Comparison of ENCODE assay signal across 8 cellular contexts in the genomic region with DNA sequence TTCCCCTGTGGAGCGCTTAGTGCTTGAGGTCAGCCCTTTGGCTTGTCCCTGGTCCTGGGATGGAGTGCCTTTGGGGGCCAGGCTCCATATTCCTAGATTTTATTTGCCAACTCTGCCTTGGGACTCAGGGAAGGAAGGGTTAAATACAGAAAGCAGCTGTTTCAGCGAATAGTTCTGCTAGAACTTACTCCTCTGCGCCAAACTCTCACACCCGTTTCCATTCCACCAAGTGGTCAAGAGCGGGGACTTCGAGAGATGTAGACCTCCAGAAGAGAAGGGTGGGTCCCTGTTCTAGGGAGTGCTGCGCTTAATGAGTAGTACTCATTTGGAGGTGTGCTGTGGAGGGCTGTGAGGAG. TPM values are rescaled to one million over a fixed set of nuclear protein-coding genes. Genes with fewer than 3 reads are reported as not detected.
DNase-seq lines count a peak whose midpoint lies in the region; ATAC-seq and TF ChIP-seq lines count a peak whose summit lies in the region.

No MANE protein-coding gene starts in this region.

- peaks cover 0 to 11% (median 4%) of the 10 kb centered on the region in 4 donors for H3K36me3 ChIP-seq in transverse colon

- no peaks in the 10 kb centered on the region for H3K9me3 Mint-ChIP-seq in activated naive CD4-positive, alpha-beta T cell treated with anti-CD3 and anti-CD28 coated beads, Interleukin-2, amount 10 ng/mL, durations not matched to agents 7 days and 5 days
- H3K9me3 Mint-ChIP-seq in activated naive CD8-positive, alpha-beta T cell treated with anti-CD3 and anti-CD28 coated beads for 36 hours: no peaks in the 10 kb centered on the region
- H3K9me3 Mint-ChIP-seq in mesothelial cell of epicardium: no peaks in the 10 kb centered on the region

- no peaks in the 10 kb centered on the region for H3K27me3 ChIP-seq in transverse colon

- no peak overlapping the region for H3K4me3 ChIP-seq in transverse colon
- H3K4me3 ChIP-seq in lower leg skin (ENCODE audit: low read depth, poor library complexity, severe bottlenecking): no peak overlapping the region

- CTCF ChIA-PET in activated naive CD4-positive, alpha-beta T cell treated with anti-CD3 and anti-CD28 coated beads, Interleukin-2, amount 10 ng/mL, durations not matched to agents 7 days and 5 days (lab: Charles Lee): interaction anchor here (0.6 to 9.7 kb wide), 26 partner anchors 8 to 515 kb away, joined by 3 to 157 read pairs (median 7); a partner anchor contains a TSS

- in situ Hi-C loops in transverse colon (cut with MboI; ENCODE audit: low pct_ligation_motif_present in 1 of 4, low pct_unique_long_range_greater_than_20kb in 1 of 4, low sequenced_read_pairs in 3 of 4): loop anchor here in 2 of 4 donors (10.0 kb wide), 2 partner anchors 150 to 160 kb away; no protein-coding TSS in a partner anchor

- H3K4me1 ChIP-seq in transverse colon: peaks cover 14 to 23% (median 20%) of the 10 kb centered on the region in 4 donors

- peaks cover 5% of the 10 kb centered on the region for H3K27me3 Mint-ChIP-seq in activated naive CD4-positive, alpha-beta T cell treated with anti-CD3 and anti-CD28 coated beads, Interleukin-2, amount 10 ng/mL, durations not matched to agents 7 days and 5 days
- H3K27me3 Mint-ChIP-seq in activated naive CD8-positive, alpha-beta T cell treated with anti-CD3 and anti-CD28 coated beads for 36 hours: no peaks in the 10 kb centered on the region
- H3K27me3 Mint-ChIP-seq in mesothelial cell of epicardium (ENCODE audit: low read depth): no peaks in the 10 kb centered on the region

- intact Hi-C loops in transverse colon (cut with DNase I; ENCODE audit: low total_unique reads) (no loop called here), lower leg skin (cut with DNase I; ENCODE audit: low total_unique reads) (loop anchor here (5.0 to 10.0 kb wide), 2 partner anchors 67 to 160 kb away; no protein-coding TSS in a partner anchor)

- peaks cover 45% of the 10 kb centered on the region for H3K4me1 Mint-ChIP-seq in activated naive CD4-positive, alpha-beta T cell treated with anti-CD3 and anti-CD28 coated beads, Interleukin-2, amount 10 ng/mL, durations not matched to agents 7 days and 5 days
- peaks cover 37% of the 10 kb centered on the region for H3K4me1 Mint-ChIP-seq in activated naive CD8-positive, alpha-beta T cell treated with anti-CD3 and anti-CD28 coated beads for 36 hours
- H3K4me1 Mint-ChIP-seq in mesothelial cell of epicardium: peaks cover 20% of the 10 kb centered on the region

- no peak for DNase-seq in activated naive CD4-positive, alpha-beta T cell treated with anti-CD3 and anti-CD28 coated beads, Interleukin-2, amount 10 ng/mL, durations not matched to agents 7 days and 5 days
- DNase-seq in activated naive CD4-positive, alpha-beta T cell treated with Interleukin-2 at 50 U/mL for 16 hours: no peak
- no peak for DNase-seq in activated naive CD8-positive, alpha-beta T cell treated with anti-CD3 and anti-CD28 coated beads for 36 hours
- DNase-seq in mesothelial cell of epicardium (ENCODE audit: low spot score in 2 of 2, unreplicated experiment in 2 of 2) (no peak), transverse colon (no peak), lower leg skin (ENCODE audit: low spot score in 2 of 2) (no peak), OCI-M1 (lab: John Stamatoyannopoulos, UW) (no peak)

- H3K36me3 Mint-ChIP-seq in activated naive CD4-positive, alpha-beta T cell treated with anti-CD3 and anti-CD28 coated beads, Interleukin-2, amount 10 ng/mL, durations not matched to agents 7 days and 5 days: peaks cover 25% of the 10 kb centered on the region
- peaks cover 13% of the 10 kb centered on the region for H3K36me3 Mint-ChIP-seq in activated naive CD8-positive, alpha-beta T cell treated with anti-CD3 and anti-CD28 coated beads for 36 hours
- H3K36me3 Mint-ChIP-seq in mesothelial cell of epicardium: peaks cover 4% of the 10 kb centered on the region

- TF ChIP-seq POLR2A in transverse colon (IDR thresholded peaks at IDR 0.05) (no peak), lower leg skin (IDR thresholded peaks at IDR 0.05) (no peak)

- ATAC-seq in HG03432 (IDR thresholded peaks at IDR 0.05; ENCODE audit: unreplicated experiment): no peak

- WGBS in transverse colon (ENCODE audit: low coverage in 1 of 2), 2 donors: 78% methylated on average over 7 of the region's 7 CpGs; no CpG with 5 or more reads in 1 of the 2 donors
- 62 to 67% methylated on average over 7 of the region's 7 CpGs for WGBS in lower leg skin, 2 donors

- H3K4me3 Mint-ChIP-seq in activated naive CD4-positive, alpha-beta T cell treated with anti-CD3 and anti-CD28 coated beads, Interleukin-2, amount 10 ng/mL, durations not matched to agents 7 days and 5 days: peak overlapping the region; percentile 29
- H3K4me3 Mint-ChIP-seq in activated naive CD8-positive, alpha-beta T cell treated with anti-CD3 and anti-CD28 coated beads for 36 hours: peak overlapping the region; percentile 50
- H3K4me3 Mint-ChIP-seq in mesothelial cell of epicardium: peak overlapping the region; percentile 99

- TF ChIP-seq CTCF in mesothelial cell of epicardium (IDR thresholded peaks at IDR 0.05; ENCODE audit: unreplicated experiment) (no peak), transverse colon (IDR thresholded peaks at IDR 0.05) (no peak), lower leg skin (IDR thresholded peaks at IDR 0.05) (no peak)

- TF ChIP-seq EP300 in transverse colon (IDR thresholded peaks at IDR 0.05; ENCODE audit: low read depth): no peak

- no peaks in the 10 kb centered on the region for H3K9me3 ChIP-seq in transverse colon

- peak overlapping the region; percentile 87 for H3K27ac Mint-ChIP-seq in activated naive CD4-positive, alpha-beta T cell treated with anti-CD3 and anti-CD28 coated beads, Interleukin-2, amount 10 ng/mL, durations not matched to agents 7 days and 5 days
- H3K27ac Mint-ChIP-seq in activated naive CD8-positive, alpha-beta T cell treated with anti-CD3 and anti-CD28 coated beads for 36 hours: peak overlapping the region; percentile 82
- peak overlapping the region; percentile 10 for H3K27ac Mint-ChIP-seq in mesothelial cell of epicardium

- H3K27ac ChIP-seq in transverse colon: peak overlapping the region; percentile 65 to 80 (median 74)

RNA-seq across cellular contexts. Expression of a gene that starts 0.7 kb away (rescaled TPM):
- total RNA-seq in activated naive CD8-positive, alpha-beta T cell treated with anti-CD3 and anti-CD28 coated beads for 36 hours: 10 to 100 TPM; 26.3 to 26.4 TPM
- total RNA-seq in mesothelial cell of epicardium (8.5 to 9.3 TPM (median 9.3 TPM) in 3 replicates), transverse colon (10 to 100 TPM in 2 of 4 donors, 1 to 10 TPM in 2; 5.8 to 21.4 (median 12.6) TPM), lower leg skin (10 to 100 TPM in 1 of 4 donors, 1 to 10 TPM in 3; 3.8 to 11.9 (median 7.7) TPM)

RNA-seq across cellular contexts. Expression of a gene that starts 1.7 kb away (rescaled TPM):
- not detected for total RNA-seq in activated naive CD8-positive, alpha-beta T cell treated with anti-CD3 and anti-CD28 coated beads for 36 hours
- total RNA-seq in mesothelial cell of epicardium (not detected in 3 replicates), transverse colon (not detected), lower leg skin (not detected)

RNA-seq across cellular contexts. Expression of a gene that starts 10.1 kb away (rescaled TPM):
- total RNA-seq in activated naive CD8-positive, alpha-beta T cell treated with anti-CD3 and anti-CD28 coated beads for 36 hours: 1 to 10 TPM; 1.2 to 3.0 TPM
- 0.40 to 1.8 TPM (median 1.3 TPM) in 3 replicates for total RNA-seq in mesothelial cell of epicardium
- total RNA-seq in transverse colon: 100 to 1,000 TPM in 1 of 4 donors, 10 to 100 TPM in 3; 20.9 to 194 (median 49.2) TPM
- 10 to 100 TPM in 2 of 4 donors, 1 to 10 TPM in 2; 5.0 to 31.9 (median 17.9) TPM for total RNA-seq in lower leg skin

RNA-seq across cellular contexts. Expression of a gene that starts 12.8 kb away (rescaled TPM):
- not detected for total RNA-seq in activated naive CD8-positive, alpha-beta T cell treated with anti-CD3 and anti-CD28 coated beads for 36 hours
- total RNA-seq in mesothelial cell of epicardium (not detected in 3 replicates), transverse colon (not detected), lower leg skin (1 to 10 TPM in 1 of 4 donors, not detected in 3; 2.1 TPM)

RNA-seq across cellular contexts. Expression of a gene that starts 23.0 kb away (rescaled TPM):
- 10 to 100 TPM; 87.7 to 95.8 TPM for total RNA-seq in activated naive CD8-positive, alpha-beta T cell treated with anti-CD3 and anti-CD28 coated beads for 36 hours
- 70.1 to 72.0 TPM (median 70.8 TPM) in 3 replicates for total RNA-seq in mesothelial cell of epicardium
- total RNA-seq in transverse colon: 100 to 1,000 TPM in 3 of 4 donors, 10 to 100 TPM in 1; 82.6 to 209 (median 144) TPM
- total RNA-seq in lower leg skin: 100 to 1,000 TPM in 3 of 4 donors, 10 to 100 TPM in 1; 88.7 to 127 (median 106) TPM

Comparison
In these comparisons a context has a peak if more than half of its experiments do, and no peak if none do; other contexts are left out.
1. H3K27ac Mint-ChIP-seq: peak in every context shown above with its lines; median percentile 87 in activated naive CD4-positive, alpha-beta T cell treated with anti-CD3 and anti-CD28 coated beads, Interleukin-2, amount 10 ng/mL, durations not matched to agents 7 days and 5 days; 82 in activated naive CD8-positive, alpha-beta T cell treated with anti-CD3 and anti-CD28 coated beads for 36 hours; 10 in mesothelial cell of epicardium.
2. H3K4me3 Mint-ChIP-seq: peak in every context shown above with its lines; median percentile 99 in mesothelial cell of epicardium; 50 in activated naive CD8-positive, alpha-beta T cell treated with anti-CD3 and anti-CD28 coated beads for 36 hours; 29 in activated naive CD4-positive, alpha-beta T cell treated with anti-CD3 and anti-CD28 coated beads, Interleukin-2, amount 10 ng/mL, durations not matched to agents 7 days and 5 days.